Comparison of ENCODE assay signal across 8 cellular contexts in genomic region chr22:22848364-22848866, GRCh38. TPM values are rescaled to one million over a fixed set of nuclear protein-coding genes. Genes with fewer than 3 reads are reported as not detected.
DNase-seq lines count a peak whose midpoint lies in the region; ATAC-seq and TF ChIP-seq lines count a peak whose summit lies in the region.

No MANE protein-coding gene starts in this region.

- peak; percentile 92 for TF ChIP-seq CTCF in natural killer cell (IDR thresholded peaks at IDR 0.05)

- ATAC-seq in esophagus mucosa (peak; percentile 90), natural killer cell (peak; percentile 58 to 90 (median 83)), HG03039 (IDR thresholded peaks at IDR 0.05; ENCODE audit: unreplicated experiment) (no peak)
- peak; percentile 84 to 88 for ATAC-seq in stimulated activated naive B cell treated with anti-CD40 and anti-IgM and Interleukin-4, amounts not matched to agents 10 μg/mL and 1 μg/mL and 100 μg/mL, for 72 hours (replicated peaks)

- intact Hi-C loops in natural killer cell (cut with micrococcal nuclease) = loop anchor here (1.0 to 5.0 kb wide), 2 partner anchors 34 to 46 kb away; no protein-coding TSS in a partner anchor

- H3K36me3 Mint-ChIP-seq in natural killer cell = peaks cover 15% of the 10 kb centered on the region
- no peaks in the 10 kb centered on the region for H3K36me3 Mint-ChIP-seq in stimulated activated naive B cell treated with anti-CD40 and anti-IgM and Interleukin-4, amounts not matched to agents 10 μg/mL and 1 μg/mL and 100 μg/mL, for 72 hours

- peak overlapping the region in 1 of 2 donors; percentile 56 for H3K27ac Mint-ChIP-seq in natural killer cell
- no peak overlapping the region for H3K27ac Mint-ChIP-seq in stimulated activated naive B cell treated with anti-CD40 and anti-IgM and Interleukin-4, amounts not matched to agents 10 μg/mL and 1 μg/mL and 100 μg/mL, for 72 hours

- H3K4me1 Mint-ChIP-seq in natural killer cell = peaks cover 46 to 68% of the 10 kb centered on the region in 2 donors
- H3K4me1 Mint-ChIP-seq in stimulated activated naive B cell treated with anti-CD40 and anti-IgM and Interleukin-4, amounts not matched to agents 10 μg/mL and 1 μg/mL and 100 μg/mL, for 72 hours = peaks cover 22 to 33% of the 10 kb centered on the region in 2 donors

- H3K9me3 Mint-ChIP-seq in natural killer cell = peaks cover 0 to 5% of the 10 kb centered on the region in 2 donors
- no peaks in the 10 kb centered on the region for H3K9me3 Mint-ChIP-seq in stimulated activated naive B cell treated with anti-CD40 and anti-IgM and Interleukin-4, amounts not matched to agents 10 μg/mL and 1 μg/mL and 100 μg/mL, for 72 hours

- H3K4me3 Mint-ChIP-seq in natural killer cell = no peak overlapping the region
- no peak overlapping the region for H3K4me3 Mint-ChIP-seq in stimulated activated naive B cell treated with anti-CD40 and anti-IgM and Interleukin-4, amounts not matched to agents 10 μg/mL and 1 μg/mL and 100 μg/mL, for 72 hours

- DNase-seq in NCI-H748 (lab: John Stamatoyannopoulos, UW; ENCODE audit: unreplicated experiment) = peak; percentile 52
- no peak for DNase-seq in NCI-H748 treated with DMSO at 0.1 percent for 48 hours (lab: John Stamatoyannopoulos, UW)
- DNase-seq in NCI-H2196 (lab: John Stamatoyannopoulos, UW; ENCODE audit: unreplicated experiment) = peak; percentile 55
- DNase-seq in activated CD8-positive, alpha-beta memory T cell treated with anti-CD3 and anti-CD28 coated beads for 48 hours (ENCODE audit: low read depth in 2 of 3, low spot score in 2 of 3) = peak; percentile 18 to 66 (median 41)
- peak; percentile 56 for DNase-seq in natural killer cell
- DNase-seq in stimulated activated naive B cell treated with anti-CD40 and anti-IgM and Interleukin-4, amounts not matched to agents 10 μg/mL and 1 μg/mL and 100 μg/mL, for 72 hours = peak; percentile 52

- H3K27me3 Mint-ChIP-seq in natural killer cell (ENCODE audit: low read depth in 2 of 2) = no peaks in the 10 kb centered on the region
- peaks cover 18 to 23% of the 10 kb centered on the region in 2 donors for H3K27me3 Mint-ChIP-seq in stimulated activated naive B cell treated with anti-CD40 and anti-IgM and Interleukin-4, amounts not matched to agents 10 μg/mL and 1 μg/mL and 100 μg/mL, for 72 hours

RNA-seq across cellular contexts. Expression of gene IGLL5, which starts 39.2 kb away (rescaled TPM):
- total RNA-seq in esophagus mucosa (1.8 TPM), natural killer cell (100 to 1,000 TPM in 1 of 3 donors, under 1 TPM in 2; 0.38 to 124 (median 0.93) TPM)
